In genomic region chr11:9136731-9137130, GRCh38 we compare ENCODE assay signal across 23 cellular contexts. TPM values are rescaled to one million over a fixed set of nuclear protein-coding genes. Genes with fewer than 3 reads are reported as not detected.
"Had no signal": no experiment of that assay in that cellular context is flagged by ENCODE, and none has a peak within 500 bp of the region (broad histone marks: within the 10 kb centered on the region; RNA-seq: fewer than 3 reads in every experiment).

No MANE protein-coding gene starts in this region.

- ATAC-seq: activated CD4-positive, CD25-positive, alpha-beta regulatory T cell treated with anti-CD3 and anti-CD28 coated beads, Interleukin-2, amount 50 U/mL, for 24 hours; stimulated activated memory B cell treated with anti-CD40 and anti-IgM and Interleukin-4, amounts not matched to agents 10 μg/mL and 1 μg/mL and 100 μg/mL, for 72 hours had no signal

- H3K27ac ChIP-seq: neural progenitor cell, suprapubic skin had no signal

- H3K9me3 Mint-ChIP-seq: activated CD4-positive, alpha-beta memory T cell treated with anti-CD3 and anti-CD28 coated beads, Interleukin-2, amount 10 ng/mL, durations not matched to agents 7 days and 5 days; activated CD4-positive, alpha-beta T cell treated with anti-CD3 and anti-CD28 coated beads, Interleukin-2, amount 10 ng/mL, durations not matched to agents 24 days and 14 days; activated naive CD8-positive, alpha-beta T cell treated with anti-CD3 and anti-CD28 coated beads for 36 hours; activated T-cell treated with anti-CD3 and anti-CD28 coated beads, Interleukin-2, amount 50 U/mL, for 72 hours; central memory CD8-positive, alpha-beta T cell; effector memory CD8-positive, alpha-beta T cell; naive B cell; neural progenitor cell; stimulated activated memory B cell treated with anti-CD40 and anti-IgM and Interleukin-4, amounts not matched to agents 10 μg/mL and 1 μg/mL and 100 μg/mL, for 72 hours; type B pancreatic cell had no signal

- H3K27me3 ChIP-seq: dorsolateral prefrontal cortex, neural progenitor cell, sigmoid colon, stomach, suprapubic skin had no signal

- H3K27ac Mint-ChIP-seq: activated CD4-positive, alpha-beta memory T cell treated with anti-CD3 and anti-CD28 coated beads, Interleukin-2, amount 10 ng/mL, durations not matched to agents 7 days and 5 days; activated CD4-positive, alpha-beta T cell treated with anti-CD3 and anti-CD28 coated beads, Interleukin-2, amount 10 ng/mL, durations not matched to agents 24 days and 14 days; activated naive CD8-positive, alpha-beta T cell treated with anti-CD3 and anti-CD28 coated beads for 36 hours; activated T-cell treated with anti-CD3 and anti-CD28 coated beads, Interleukin-2, amount 50 U/mL, for 72 hours; naive B cell; stimulated activated memory B cell treated with anti-CD40 and anti-IgM and Interleukin-4, amounts not matched to agents 10 μg/mL and 1 μg/mL and 100 μg/mL, for 72 hours; type B pancreatic cell had no signal

- H3K36me3 ChIP-seq: neural progenitor cell had no signal

- H3K4me3 Mint-ChIP-seq: activated CD4-positive, alpha-beta memory T cell treated with anti-CD3 and anti-CD28 coated beads, Interleukin-2, amount 10 ng/mL, durations not matched to agents 7 days and 5 days; activated CD4-positive, alpha-beta T cell treated with anti-CD3 and anti-CD28 coated beads, Interleukin-2, amount 10 ng/mL, durations not matched to agents 24 days and 14 days; activated naive CD8-positive, alpha-beta T cell treated with anti-CD3 and anti-CD28 coated beads for 36 hours; central memory CD8-positive, alpha-beta T cell; naive B cell; neural progenitor cell; stimulated activated memory B cell treated with anti-CD40 and anti-IgM and Interleukin-4, amounts not matched to agents 10 μg/mL and 1 μg/mL and 100 μg/mL, for 72 hours; type B pancreatic cell had no signal

- H3K4me3 ChIP-seq: dorsolateral prefrontal cortex, lower lobe of right lung, neural progenitor cell, sigmoid colon, smooth muscle cell, stomach, suprapubic skin had no signal

- H3K9me3 ChIP-seq: lower lobe of right lung, sigmoid colon, stomach, suprapubic skin had no signal

- DNase-seq: activated CD4-positive, alpha-beta memory T cell treated with anti-CD3 and anti-CD28 coated beads, Interleukin-2, amount 10 ng/mL, durations not matched to agents 7 days and 5 days; activated CD4-positive, alpha-beta T cell treated with anti-CD3 and anti-CD28 coated beads, Interleukin-2, amount 10 ng/mL, durations not matched to agents 24 days and 14 days; activated gamma-delta T cell; activated naive CD8-positive, alpha-beta T cell treated with anti-CD3 and anti-CD28 coated beads for 36 hours; activated T-cell treated with anti-CD3 and anti-CD28 coated beads, Interleukin-2, amount 50 U/mL, for 72 hours; dorsolateral prefrontal cortex; effector memory CD8-positive, alpha-beta T cell; foreskin melanocyte; kidney; lower lobe of right lung; naive B cell; retina; sigmoid colon; stimulated activated CD4-positive, alpha-beta T cell treated with anti-CD3 and anti-CD28 coated beads, Interleukin-15, amount 100 ng/mL, for 24 hours; stomach had no signal

- H3K27me3 Mint-ChIP-seq: activated CD4-positive, alpha-beta memory T cell treated with anti-CD3 and anti-CD28 coated beads, Interleukin-2, amount 10 ng/mL, durations not matched to agents 7 days and 5 days; activated CD4-positive, alpha-beta T cell treated with anti-CD3 and anti-CD28 coated beads, Interleukin-2, amount 10 ng/mL, durations not matched to agents 24 days and 14 days; activated naive CD8-positive, alpha-beta T cell treated with anti-CD3 and anti-CD28 coated beads for 36 hours; central memory CD8-positive, alpha-beta T cell; effector memory CD8-positive, alpha-beta T cell; naive B cell; progenitor cell of endocrine pancreas; stimulated activated memory B cell treated with anti-CD40 and anti-IgM and Interleukin-4, amounts not matched to agents 10 μg/mL and 1 μg/mL and 100 μg/mL, for 72 hours; type B pancreatic cell had no signal

- H3K36me3 Mint-ChIP-seq: naive B cell had no signal

RNA-seq across cellular contexts. Expression of gene SCUBE2, which starts 45.3 kb away (rescaled TPM):
- total RNA-seq: activated CD4-positive, alpha-beta memory T cell treated with anti-CD3 and anti-CD28 coated beads, Interleukin-2, amount 10 ng/mL, durations not matched to agents 7 days and 5 days; activated CD4-positive, alpha-beta T cell treated with anti-CD3 and anti-CD28 coated beads, Interleukin-2, amount 10 ng/mL, durations not matched to agents 24 days and 14 days; activated naive CD8-positive, alpha-beta T cell treated with anti-CD3 and anti-CD28 coated beads for 36 hours had no signal
